In the genomic region with DNA sequence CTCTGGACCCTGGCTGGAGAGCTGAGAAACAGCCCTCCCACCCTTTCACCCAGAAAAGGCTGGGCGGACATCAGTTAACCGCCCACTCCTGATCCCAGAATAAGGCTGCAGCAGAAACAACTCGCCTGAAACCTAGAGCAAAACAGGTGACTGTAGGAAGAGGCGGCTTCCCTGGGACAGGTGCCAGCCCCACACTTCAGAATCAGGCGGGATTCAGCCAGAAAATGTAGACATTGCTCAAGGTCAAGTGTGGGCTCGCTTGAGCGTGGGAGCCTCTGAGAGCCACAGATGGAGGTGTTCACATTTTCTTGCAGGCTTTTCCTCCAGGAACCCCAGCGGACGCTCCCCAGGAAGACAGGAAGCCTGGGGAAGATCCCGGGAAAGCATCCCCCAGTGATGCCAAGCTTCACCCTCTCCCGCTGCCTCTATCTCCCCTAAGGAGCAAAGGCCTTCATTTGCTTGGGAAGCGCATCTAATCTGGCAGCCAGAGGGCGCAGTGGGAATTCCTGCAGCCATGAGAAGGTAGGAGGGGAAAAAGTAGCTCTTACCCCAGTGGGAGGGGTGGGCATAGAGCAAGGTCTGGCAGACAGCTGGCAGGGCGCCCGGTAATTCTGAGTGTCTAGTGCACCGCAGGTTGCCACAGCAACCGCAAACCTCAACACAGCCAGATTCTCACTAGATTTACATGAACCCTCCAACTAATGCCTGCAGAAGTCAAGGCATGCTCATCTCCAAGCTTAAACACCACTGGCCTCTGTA, we compare ENCODE assay signal across 8 cellular contexts.
DNase-seq lines count a peak whose midpoint lies in the region; ATAC-seq and TF ChIP-seq lines count a peak whose summit lies in the region.

No MANE protein-coding gene starts in this region.

- H3K36me3 ChIP-seq in OCI-LY1 (ENCODE audit: insufficient read depth, low read length): no peaks in the 10 kb centered on the region

- no peak overlapping the region for H3K27ac Mint-ChIP-seq in neural crest cell (ENCODE audit: unreplicated experiment)

- ATAC-seq in GM21723 (IDR thresholded peaks at IDR 0.05; ENCODE audit: unreplicated experiment): no peak

- H3K27me3 Mint-ChIP-seq in neural crest cell (ENCODE audit: low read depth): no peaks in the 10 kb centered on the region

- no peaks in the 10 kb centered on the region for H4K20me1 ChIP-seq in OCI-LY1 (ENCODE audit: insufficient read depth, low read length)

- H3K9me3 Mint-ChIP-seq in neural crest cell: no peaks in the 10 kb centered on the region

- peaks cover 18% of the 10 kb centered on the region for H3K4me1 Mint-ChIP-seq in neural crest cell

- no peaks in the 10 kb centered on the region for H3K9me2 ChIP-seq in OCI-LY1 (ENCODE audit: low read depth, low read length)

- no peaks in the 10 kb centered on the region for H3K36me3 Mint-ChIP-seq in neural crest cell (ENCODE audit: low read depth)

- no peak overlapping the region for H3K27ac ChIP-seq in OCI-LY1 (ENCODE audit: low read depth, low read length, poor library complexity, severe bottlenecking)

- H3K4me3 Mint-ChIP-seq in neural crest cell: no peak overlapping the region

- H3K4me3 ChIP-seq in OCI-LY1 (ENCODE audit: low read depth, low read length, poor library complexity, severe bottlenecking) (no peak overlapping the region), epithelial cell of esophagus (ENCODE audit: low read length) (no peak overlapping the region)

- H3K4me1 ChIP-seq in OCI-LY1 (ENCODE audit: insufficient read depth, low read length, severe bottlenecking): peaks cover 4% of the 10 kb centered on the region

- H3K27me3 ChIP-seq in OCI-LY1 (ENCODE audit: insufficient read depth, low read length): no peaks in the 10 kb centered on the region

- no peaks in the 10 kb centered on the region for H3K9me3 ChIP-seq in OCI-LY1 (ENCODE audit: low read length)

- no peaks in the 10 kb centered on the region for H3K79me2 ChIP-seq in OCI-LY1 (ENCODE audit: insufficient read depth, low read length)

- no peaks in the 10 kb centered on the region for H3F3A ChIP-seq in OCI-LY1 (ENCODE audit: insufficient read depth, low read length)

- TF ChIP-seq CTCF in OCI-LY1 (IDR thresholded peaks at IDR 0.05; ENCODE audit: low read length) (peak; percentile 51), epithelial cell of esophagus (IDR thresholded peaks at IDR 0.05; ENCODE audit: insufficient read depth, low read depth, low read length, missing control alignments) (peak; percentile 30), neural crest cell (conservative IDR thresholded peaks at IDR 0.05) (peak; percentile 55)

- no peak overlapping the region for H3K9ac ChIP-seq in OCI-LY1 (ENCODE audit: low read length)

- H3K4me2 ChIP-seq in OCI-LY1 (ENCODE audit: low read length): no peak overlapping the region

- no peak overlapping the region for H2AFZ ChIP-seq in OCI-LY1 (ENCODE audit: low read length)

- peak; percentile 80 for DNase-seq in D341Med (ENCODE audit: low spot score)
- DNase-seq in Kasumi-1 (lab: John Stamatoyannopoulos, UW): peak; percentile 21 to 36
- DNase-seq in epithelial cell of esophagus (ENCODE audit: low read depth): peak; percentile 9
- DNase-seq in neural crest cell (ENCODE audit: low read depth, low spot score): no peak
- no peak for DNase-seq in cortex of kidney (lab: John Stamatoyannopoulos, UW)
- no peak for DNase-seq in GDM1 (lab: John Stamatoyannopoulos, UW)

Comparison
In these comparisons a context has a peak if more than half of its experiments do, and no peak if none do; other contexts are left out.
1. DNase-seq: peak in D341Med (single experiment), Kasumi-1 (2 of 2) and epithelial cell of esophagus (single experiment); none in neural crest cell (single experiment), cortex of kidney (single experiment) and GDM1 (single experiment).
2. Peak in every context shown above with its lines, with median percentiles within 50 percentile points of each other: CTCF ChIP-seq.